2 cellular contexts compared by ENCODE assay signal in genomic region chr15:101425787-101426365, GRCh38.
TF ChIP-seq lines count a peak whose summit lies in the region.

No MANE protein-coding gene starts in this region.

TF ChIP-seq in HepG2, 621 proteins besides CTCF, POLR2A, EP300 and RAD21:
- TF ChIP-seq, protein P1, sequence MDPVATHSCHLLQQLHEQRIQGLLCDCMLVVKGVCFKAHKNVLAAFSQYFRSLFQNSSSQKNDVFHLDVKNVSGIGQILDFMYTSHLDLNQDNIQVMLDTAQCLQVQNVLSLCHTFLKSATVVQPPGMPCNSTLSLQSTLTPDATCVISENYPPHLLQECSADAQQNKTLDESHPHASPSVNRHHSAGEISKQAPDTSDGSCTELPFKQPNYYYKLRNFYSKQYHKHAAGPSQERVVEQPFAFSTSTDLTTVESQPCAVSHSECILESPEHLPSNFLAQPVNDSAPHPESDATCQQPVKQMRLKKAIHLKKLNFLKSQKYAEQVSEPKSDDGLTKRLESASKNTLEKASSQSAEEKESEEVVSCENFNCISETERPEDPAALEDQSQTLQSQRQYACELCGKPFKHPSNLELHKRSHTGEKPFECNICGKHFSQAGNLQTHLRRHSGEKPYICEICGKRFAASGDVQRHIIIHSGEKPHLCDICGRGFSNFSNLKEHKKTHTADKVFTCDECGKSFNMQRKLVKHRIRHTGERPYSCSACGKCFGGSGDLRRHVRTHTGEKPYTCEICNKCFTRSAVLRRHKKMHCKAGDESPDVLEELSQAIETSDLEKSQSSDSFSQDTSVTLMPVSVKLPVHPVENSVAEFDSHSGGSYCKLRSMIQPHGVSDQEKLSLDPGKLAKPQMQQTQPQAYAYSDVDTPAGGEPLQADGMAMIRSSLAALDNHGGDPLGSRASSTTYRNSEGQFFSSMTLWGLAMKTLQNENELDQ (CRISPR knock-in tag; IDR thresholded peaks at IDR 0.05; ENCODE audit: borderline replicate concordance): no peak
- TF ChIP-seq ZNF768 (CRISPR knock-in tag; IDR thresholded peaks at IDR 0.05): peak; percentile 16; the same call in 1 of the 2 replicates

TF ChIP-seq in H1, 55 proteins besides CTCF, POLR2A, EP300 and RAD21:
- TF ChIP-seq SP1 (IDR thresholded peaks at IDR 0.05; ENCODE audit: low read depth, low read length) (peak; percentile 47; the same call in 1 of the 2 replicates), FOSL1 (IDR thresholded peaks at IDR 0.05; ENCODE audit: insufficient read depth, low read depth, low read length) (no peak), RXRA (IDR thresholded peaks at IDR 0.05; ENCODE audit: insufficient read depth, low read depth, low read length) (no peak), CTBP2 (IDR thresholded peaks at IDR 0.05; ENCODE audit: borderline replicate concordance, insufficient read depth, insufficient read length, low read length) (peak; percentile 55), POU5F1 (IDR thresholded peaks at IDR 0.05; ENCODE audit: low read depth, low read length) (peak; percentile 82; the same call in 1 of the 2 replicates), CHD2 (IDR thresholded peaks at IDR 0.05; ENCODE audit: low read length) (no peak), CREB1 (IDR thresholded peaks at IDR 0.05) (peak; percentile 80), CEBPB (IDR thresholded peaks at IDR 0.05; ENCODE audit: low read depth, low read length) (no peak), KDM1A (IDR thresholded peaks at IDR 0.05; ENCODE audit: borderline replicate concordance, low read length) (peak; percentile 63; the same call in 1 of the 2 replicates), NANOG (IDR thresholded peaks at IDR 0.05; ENCODE audit: insufficient read depth, low read depth, low read length, poor library complexity, severe bottlenecking) (peak; percentile 56), NRF1 (IDR thresholded peaks at IDR 0.05; ENCODE audit: low read depth, low read length) (no peak), TCF12 (IDR thresholded peaks at IDR 0.05; ENCODE audit: low read depth, low read length) (peak; percentile 79; the same call in 1 of the 2 replicates)
- TF ChIP-seq, protein P2, sequence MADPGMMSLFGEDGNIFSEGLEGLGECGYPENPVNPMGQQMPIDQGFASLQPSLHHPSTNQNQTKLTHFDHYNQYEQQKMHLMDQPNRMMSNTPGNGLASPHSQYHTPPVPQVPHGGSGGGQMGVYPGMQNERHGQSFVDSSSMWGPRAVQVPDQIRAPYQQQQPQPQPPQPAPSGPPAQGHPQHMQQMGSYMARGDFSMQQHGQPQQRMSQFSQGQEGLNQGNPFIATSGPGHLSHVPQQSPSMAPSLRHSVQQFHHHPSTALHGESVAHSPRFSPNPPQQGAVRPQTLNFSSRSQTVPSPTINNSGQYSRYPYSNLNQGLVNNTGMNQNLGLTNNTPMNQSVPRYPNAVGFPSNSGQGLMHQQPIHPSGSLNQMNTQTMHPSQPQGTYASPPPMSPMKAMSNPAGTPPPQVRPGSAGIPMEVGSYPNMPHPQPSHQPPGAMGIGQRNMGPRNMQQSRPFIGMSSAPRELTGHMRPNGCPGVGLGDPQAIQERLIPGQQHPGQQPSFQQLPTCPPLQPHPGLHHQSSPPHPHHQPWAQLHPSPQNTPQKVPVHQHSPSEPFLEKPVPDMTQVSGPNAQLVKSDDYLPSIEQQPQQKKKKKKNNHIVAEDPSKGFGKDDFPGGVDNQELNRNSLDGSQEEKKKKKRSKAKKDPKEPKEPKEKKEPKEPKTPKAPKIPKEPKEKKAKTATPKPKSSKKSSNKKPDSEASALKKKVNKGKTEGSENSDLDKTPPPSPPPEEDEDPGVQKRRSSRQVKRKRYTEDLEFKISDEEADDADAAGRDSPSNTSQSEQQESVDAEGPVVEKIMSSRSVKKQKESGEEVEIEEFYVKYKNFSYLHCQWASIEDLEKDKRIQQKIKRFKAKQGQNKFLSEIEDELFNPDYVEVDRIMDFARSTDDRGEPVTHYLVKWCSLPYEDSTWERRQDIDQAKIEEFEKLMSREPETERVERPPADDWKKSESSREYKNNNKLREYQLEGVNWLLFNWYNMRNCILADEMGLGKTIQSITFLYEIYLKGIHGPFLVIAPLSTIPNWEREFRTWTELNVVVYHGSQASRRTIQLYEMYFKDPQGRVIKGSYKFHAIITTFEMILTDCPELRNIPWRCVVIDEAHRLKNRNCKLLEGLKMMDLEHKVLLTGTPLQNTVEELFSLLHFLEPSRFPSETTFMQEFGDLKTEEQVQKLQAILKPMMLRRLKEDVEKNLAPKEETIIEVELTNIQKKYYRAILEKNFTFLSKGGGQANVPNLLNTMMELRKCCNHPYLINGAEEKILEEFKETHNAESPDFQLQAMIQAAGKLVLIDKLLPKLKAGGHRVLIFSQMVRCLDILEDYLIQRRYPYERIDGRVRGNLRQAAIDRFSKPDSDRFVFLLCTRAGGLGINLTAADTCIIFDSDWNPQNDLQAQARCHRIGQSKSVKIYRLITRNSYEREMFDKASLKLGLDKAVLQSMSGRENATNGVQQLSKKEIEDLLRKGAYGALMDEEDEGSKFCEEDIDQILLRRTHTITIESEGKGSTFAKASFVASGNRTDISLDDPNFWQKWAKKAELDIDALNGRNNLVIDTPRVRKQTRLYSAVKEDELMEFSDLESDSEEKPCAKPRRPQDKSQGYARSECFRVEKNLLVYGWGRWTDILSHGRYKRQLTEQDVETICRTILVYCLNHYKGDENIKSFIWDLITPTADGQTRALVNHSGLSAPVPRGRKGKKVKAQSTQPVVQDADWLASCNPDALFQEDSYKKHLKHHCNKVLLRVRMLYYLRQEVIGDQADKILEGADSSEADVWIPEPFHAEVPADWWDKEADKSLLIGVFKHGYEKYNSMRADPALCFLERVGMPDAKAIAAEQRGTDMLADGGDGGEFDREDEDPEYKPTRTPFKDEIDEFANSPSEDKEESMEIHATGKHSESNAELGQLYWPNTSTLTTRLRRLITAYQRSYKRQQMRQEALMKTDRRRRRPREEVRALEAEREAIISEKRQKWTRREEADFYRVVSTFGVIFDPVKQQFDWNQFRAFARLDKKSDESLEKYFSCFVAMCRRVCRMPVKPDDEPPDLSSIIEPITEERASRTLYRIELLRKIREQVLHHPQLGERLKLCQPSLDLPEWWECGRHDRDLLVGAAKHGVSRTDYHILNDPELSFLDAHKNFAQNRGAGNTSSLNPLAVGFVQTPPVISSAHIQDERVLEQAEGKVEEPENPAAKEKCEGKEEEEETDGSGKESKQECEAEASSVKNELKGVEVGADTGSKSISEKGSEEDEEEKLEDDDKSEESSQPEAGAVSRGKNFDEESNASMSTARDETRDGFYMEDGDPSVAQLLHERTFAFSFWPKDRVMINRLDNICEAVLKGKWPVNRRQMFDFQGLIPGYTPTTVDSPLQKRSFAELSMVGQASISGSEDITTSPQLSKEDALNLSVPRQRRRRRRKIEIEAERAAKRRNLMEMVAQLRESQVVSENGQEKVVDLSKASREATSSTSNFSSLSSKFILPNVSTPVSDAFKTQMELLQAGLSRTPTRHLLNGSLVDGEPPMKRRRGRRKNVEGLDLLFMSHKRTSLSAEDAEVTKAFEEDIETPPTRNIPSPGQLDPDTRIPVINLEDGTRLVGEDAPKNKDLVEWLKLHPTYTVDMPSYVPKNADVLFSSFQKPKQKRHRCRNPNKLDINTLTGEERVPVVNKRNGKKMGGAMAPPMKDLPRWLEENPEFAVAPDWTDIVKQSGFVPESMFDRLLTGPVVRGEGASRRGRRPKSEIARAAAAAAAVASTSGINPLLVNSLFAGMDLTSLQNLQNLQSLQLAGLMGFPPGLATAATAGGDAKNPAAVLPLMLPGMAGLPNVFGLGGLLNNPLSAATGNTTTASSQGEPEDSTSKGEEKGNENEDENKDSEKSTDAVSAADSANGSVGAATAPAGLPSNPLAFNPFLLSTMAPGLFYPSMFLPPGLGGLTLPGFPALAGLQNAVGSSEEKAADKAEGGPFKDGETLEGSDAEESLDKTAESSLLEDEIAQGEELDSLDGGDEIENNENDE (IDR thresholded peaks at IDR 0.05; ENCODE audit: insufficient replicate concordance, low read length): peak; percentile 25
- TF ChIP-seq, protein P3, sequence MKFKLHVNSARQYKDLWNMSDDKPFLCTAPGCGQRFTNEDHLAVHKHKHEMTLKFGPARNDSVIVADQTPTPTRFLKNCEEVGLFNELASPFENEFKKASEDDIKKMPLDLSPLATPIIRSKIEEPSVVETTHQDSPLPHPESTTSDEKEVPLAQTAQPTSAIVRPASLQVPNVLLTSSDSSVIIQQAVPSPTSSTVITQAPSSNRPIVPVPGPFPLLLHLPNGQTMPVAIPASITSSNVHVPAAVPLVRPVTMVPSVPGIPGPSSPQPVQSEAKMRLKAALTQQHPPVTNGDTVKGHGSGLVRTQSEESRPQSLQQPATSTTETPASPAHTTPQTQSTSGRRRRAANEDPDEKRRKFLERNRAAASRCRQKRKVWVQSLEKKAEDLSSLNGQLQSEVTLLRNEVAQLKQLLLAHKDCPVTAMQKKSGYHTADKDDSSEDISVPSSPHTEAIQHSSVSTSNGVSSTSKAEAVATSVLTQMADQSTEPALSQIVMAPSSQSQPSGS (IDR thresholded peaks at IDR 0.05; ENCODE audit: low read length): peak; percentile 65; the same call in 1 of the 2 replicates
